Comparison of ENCODE assay signal across 14 cellular contexts in genomic region chr9:123678878-123679329, GRCh38.
DNase-seq lines count a peak whose midpoint lies in the region; ATAC-seq and TF ChIP-seq lines count a peak whose summit lies in the region.
"Had no signal": no experiment of that assay in that cellular context is flagged by ENCODE, and none has a peak within 500 bp of the region (broad histone marks: within the 10 kb centered on the region; RNA-seq: fewer than 3 reads in every experiment).

No MANE protein-coding gene starts in this region.

- no peaks in the 10 kb centered on the region for H3K36me3 ChIP-seq in cardiac muscle cell
- peaks cover 7% of the 10 kb centered on the region for H3K36me3 ChIP-seq in OCI-LY3 (replicated peaks; ENCODE audit: low read depth, low read length)
- H3K36me3 ChIP-seq: prostate gland had no signal

- peaks cover 4% of the 10 kb centered on the region for H3K36me3 Mint-ChIP-seq in chondrocyte (ENCODE audit: low read depth)

- H3K9me3 Mint-ChIP-seq in chondrocyte (ENCODE audit: low read depth) = peaks cover 10% of the 10 kb centered on the region

- H3K4me3 ChIP-seq in cardiac muscle cell = no peak overlapping the region
- H3K4me3 ChIP-seq in OCI-LY3 (ENCODE audit: low read length) = peak overlapping the region; percentile 53
- H3K4me3 ChIP-seq: prostate gland had no signal

- H3K27me3 ChIP-seq in cardiac muscle cell = no peaks in the 10 kb centered on the region
- H3K27me3 ChIP-seq in OCI-LY3 (ENCODE audit: low read depth, low read length) = no peaks in the 10 kb centered on the region

- no peak overlapping the region for H3K4me3 Mint-ChIP-seq in chondrocyte (ENCODE audit: unreplicated experiment)
- H3K4me3 Mint-ChIP-seq: activated CD8-positive, alpha-beta T cell treated with anti-CD3 and anti-CD28 coated beads, Interleukin-2, amount 10 ng/mL, durations not matched to agents 7 days and 5 days had no signal

- TF ChIP-seq CTCF in cardiac muscle cell (IDR thresholded peaks at IDR 0.05; ENCODE audit: low read depth, low read length) (no peak), OCI-LY3 (IDR thresholded peaks at IDR 0.05; ENCODE audit: low read depth, low read length) (no peak), chondrocyte (IDR thresholded peaks at IDR 0.05) (no peak)

- H3K27ac ChIP-seq in cardiac muscle cell (peak overlapping the region; percentile 9), OCI-LY3 (ENCODE audit: low read length) (peak overlapping the region; percentile 80)
- H3K27ac ChIP-seq: prostate gland had no signal

- peak overlapping the region; percentile 31; the same call in 1 of the 2 replicates for H3K9ac ChIP-seq in OCI-LY3 (ENCODE audit: low read length)

- no peak overlapping the region for H3K27ac Mint-ChIP-seq in chondrocyte (ENCODE audit: unreplicated experiment)
- H3K27ac Mint-ChIP-seq: activated CD8-positive, alpha-beta T cell treated with anti-CD3 and anti-CD28 coated beads, Interleukin-2, amount 10 ng/mL, durations not matched to agents 7 days and 5 days had no signal

- peak overlapping the region; percentile 73 for H3K4me2 ChIP-seq in OCI-LY3 (ENCODE audit: low read length)

- intact Hi-C loops in left ventricle myocardium superior (cut with micrococcal nuclease) = no loop called here

- DNase-seq in cardiac muscle cell (ENCODE audit: low read depth in 1 of 2, low spot score in 1 of 2) = peak in 1 of 2 donors; percentile 21
- DNase-seq in left ventricle myocardium superior = no peak
- peak; percentile 46 for DNase-seq in iris pigment epithelial cell (ENCODE audit: low read depth)
- DNase-seq in medulla oblongata (ENCODE audit: extremely low spot score) = no peak
- DNase-seq in chondrocyte (ENCODE audit: low spot score) = no peak
- DNase-seq in activated CD4-positive, alpha-beta T cell treated with anti-CD3 and anti-CD28 coated beads for 48 hours = no peak
- DNase-seq: activated naive CD4-positive, alpha-beta T cell; mammary epithelial cell; stimulated activated CD4-positive, alpha-beta T cell treated with anti-CD3 and anti-CD28 coated beads, Interleukin-1b, Interleukin-23, amount 100 ng/mL, for 48 hours had no signal

- H3K4me1 Mint-ChIP-seq in chondrocyte (ENCODE audit: low read depth) = peaks cover 23% of the 10 kb centered on the region

- H3K27me3 Mint-ChIP-seq in chondrocyte (ENCODE audit: low read depth) = no peaks in the 10 kb centered on the region

- no peaks in the 10 kb centered on the region for H3K9me3 ChIP-seq in cardiac muscle cell (ENCODE audit: low read depth)
- no peaks in the 10 kb centered on the region for H3K9me3 ChIP-seq in OCI-LY3 (ENCODE audit: insufficient read depth, low read length)
- H3K9me3 ChIP-seq: prostate gland had no signal

- peaks cover 43% of the 10 kb centered on the region for H4K20me1 ChIP-seq in OCI-LY3 (ENCODE audit: insufficient read depth, low read length)

- H3K4me1 ChIP-seq in cardiac muscle cell (ENCODE audit: low read depth) = peaks cover 30% of the 10 kb centered on the region
- H3K4me1 ChIP-seq in OCI-LY3 (ENCODE audit: low read length) = peaks cover 42% of the 10 kb centered on the region

- no peak overlapping the region for H2AFZ ChIP-seq in OCI-LY3 (ENCODE audit: low read depth, low read length)

- ATAC-seq in left ventricle myocardium superior (no peak), HG03354 (IDR thresholded peaks at IDR 0.05; ENCODE audit: poor library complexity, severe bottlenecking, unreplicated experiment) (no peak)
- ATAC-seq: Panc1 had no signal

- H3K79me2 ChIP-seq in OCI-LY3 (ENCODE audit: low read length) = peaks cover 24% of the 10 kb centered on the region
